In the genomic region with DNA sequence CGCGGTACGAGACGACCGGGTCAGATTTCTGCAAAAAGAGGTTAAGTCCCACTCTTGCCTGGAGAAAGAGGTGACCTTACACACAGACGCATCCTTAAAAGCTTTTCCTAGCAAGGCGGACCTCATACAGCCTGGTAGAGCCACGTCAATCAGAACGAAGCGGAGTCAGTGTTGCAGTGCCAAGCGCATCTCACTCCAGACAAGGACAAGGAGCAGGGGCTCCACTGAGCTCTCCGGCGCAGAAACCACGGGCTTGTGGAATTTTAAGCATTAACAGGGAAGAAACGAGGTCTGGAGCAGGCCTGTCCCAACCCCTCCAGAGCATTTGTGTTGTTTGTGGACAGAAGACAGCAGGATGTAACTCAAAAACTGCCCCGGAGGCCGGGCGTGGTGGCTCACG, we compare ENCODE assay signal across 23 cellular contexts. TPM values are rescaled to one million over a fixed set of nuclear protein-coding genes. Genes with fewer than 3 reads are reported as not detected.
DNase-seq lines count a peak whose midpoint lies in the region; ATAC-seq lines count a peak whose summit lies in the region.
"Had no signal": no experiment of that assay in that cellular context is flagged by ENCODE, and none has a peak within 500 bp of the region (broad histone marks: within the 10 kb centered on the region; RNA-seq: fewer than 3 reads in every experiment).

No MANE protein-coding gene starts in this region.

- H3K9ac ChIP-seq in HUES48 (ENCODE audit: low read depth, low read length) = no peak overlapping the region
- H3K9ac ChIP-seq: KMS-11 had no signal

- H3K4me3 Mint-ChIP-seq in activated naive CD4-positive, alpha-beta T cell treated with anti-CD3 and anti-CD28 coated beads, Interleukin-2, amount 10 ng/mL, durations not matched to agents 7 days and 5 days = no peak overlapping the region
- no peak overlapping the region for H3K4me3 Mint-ChIP-seq in stimulated activated effector memory CD8-positive, alpha-beta T cell treated with anti-CD3 and anti-CD28 coated beads, Interleukin-12 subunit alpha, Interleukin-12 subunit beta, amount 100 ng/mL, for 72 hours

- no peak for ATAC-seq in activated naive CD4-positive, alpha-beta T cell treated with anti-CD3 and anti-CD28 coated beads, Interleukin-2, amount 50 U/mL, for 72 hours
- ATAC-seq in stimulated activated effector memory CD8-positive, alpha-beta T cell treated with anti-CD3 and anti-CD28 coated beads, Interleukin-12 subunit alpha, Interleukin-12 subunit beta, amount 100 ng/mL, for 72 hours = no peak
- ATAC-seq in HG03135 (IDR thresholded peaks at IDR 0.05; ENCODE audit: unreplicated experiment) = no peak

- H3K27me3 ChIP-seq in HUES48 (ENCODE audit: control insufficient read depth, insufficient read depth, low read length) = no peaks in the 10 kb centered on the region
- H3K27me3 ChIP-seq: esophagus muscularis mucosa had no signal

- DNase-seq in activated naive CD4-positive, alpha-beta T cell treated with anti-CD3 and anti-CD28 coated beads, Interleukin-2, amount 50 U/mL, for 72 hours (ENCODE audit: low spot score in 2 of 2) = no peak
- no peak for DNase-seq in activated naive CD4-positive, alpha-beta T cell treated with anti-CD3 and anti-CD28 coated beads, Interleukin-2, amount 10 ng/mL, durations not matched to agents 7 days and 5 days
- DNase-seq in epithelial cell of prostate (ENCODE audit: low read depth, low spot score) (no peak), NCI-H2107 (lab: John Stamatoyannopoulos, UW) (no peak)
- no peak for DNase-seq in stimulated activated effector memory CD8-positive, alpha-beta T cell treated with anti-CD3 and anti-CD28 coated beads, Interleukin-12 subunit alpha, Interleukin-12 subunit beta, amount 100 ng/mL, for 72 hours (ENCODE audit: low spot score in 2 of 2)
- DNase-seq in stimulated activated CD4-positive, alpha-beta T cell treated with anti-CD3 and anti-CD28 coated beads, Interleukin-4, amount 100 ng/mL, for 24 hours = no peak
- DNase-seq: activated CD4-positive, CD25-positive, alpha-beta regulatory T cell; DMS153; effector CD4-positive, alpha-beta T cell; lower lobe of right lung; NCI-H1694 treated with DMSO at 0.1 percent for 48 hours; NCI-H526 treated with DMSO at 0.1 percent for 48 hours; substantia nigra; T-helper 9 cell had no signal

- peaks cover 82% of the 10 kb centered on the region for H3K36me3 ChIP-seq in HUES48 (ENCODE audit: control insufficient read depth, insufficient read depth, low read length)

- H3K4me3 ChIP-seq in HUES48 (ENCODE audit: low read depth, low read length) = no peak overlapping the region
- H3K4me3 ChIP-seq: esophagus muscularis mucosa, lower lobe of right lung had no signal

- H3K4me1 Mint-ChIP-seq in activated naive CD4-positive, alpha-beta T cell treated with anti-CD3 and anti-CD28 coated beads, Interleukin-2, amount 10 ng/mL, durations not matched to agents 7 days and 5 days = peaks cover 20% of the 10 kb centered on the region
- peaks cover 43% of the 10 kb centered on the region for H3K4me1 Mint-ChIP-seq in stimulated activated effector memory CD8-positive, alpha-beta T cell treated with anti-CD3 and anti-CD28 coated beads, Interleukin-12 subunit alpha, Interleukin-12 subunit beta, amount 100 ng/mL, for 72 hours

- H3K27me3 Mint-ChIP-seq in activated naive CD4-positive, alpha-beta T cell treated with anti-CD3 and anti-CD28 coated beads, Interleukin-2, amount 10 ng/mL, durations not matched to agents 7 days and 5 days = no peaks in the 10 kb centered on the region
- H3K27me3 Mint-ChIP-seq: brain had no signal

- peak overlapping the region; percentile 67 to 86 for H3K27ac Mint-ChIP-seq in activated naive CD4-positive, alpha-beta T cell treated with anti-CD3 and anti-CD28 coated beads, Interleukin-2, amount 50 U/mL, for 72 hours
- no peak overlapping the region for H3K27ac Mint-ChIP-seq in activated naive CD4-positive, alpha-beta T cell treated with anti-CD3 and anti-CD28 coated beads, Interleukin-2, amount 10 ng/mL, durations not matched to agents 7 days and 5 days
- H3K27ac Mint-ChIP-seq in stimulated activated effector memory CD8-positive, alpha-beta T cell treated with anti-CD3 and anti-CD28 coated beads, Interleukin-12 subunit alpha, Interleukin-12 subunit beta, amount 100 ng/mL, for 72 hours = peak overlapping the region; percentile 99
- H3K27ac Mint-ChIP-seq: brain had no signal

- H3K27ac ChIP-seq in HUES48 (ENCODE audit: low read depth, low read length) (peak overlapping the region; percentile 42), epithelial cell of prostate (peak overlapping the region; percentile 11)
- H3K27ac ChIP-seq: KMS-11, lower lobe of right lung had no signal

- H3K9me3 Mint-ChIP-seq in activated naive CD4-positive, alpha-beta T cell treated with anti-CD3 and anti-CD28 coated beads, Interleukin-2, amount 50 U/mL, for 72 hours = no peaks in the 10 kb centered on the region
- H3K9me3 Mint-ChIP-seq in activated naive CD4-positive, alpha-beta T cell treated with anti-CD3 and anti-CD28 coated beads, Interleukin-2, amount 10 ng/mL, durations not matched to agents 7 days and 5 days = no peaks in the 10 kb centered on the region
- H3K9me3 Mint-ChIP-seq in stimulated activated effector memory CD8-positive, alpha-beta T cell treated with anti-CD3 and anti-CD28 coated beads, Interleukin-12 subunit alpha, Interleukin-12 subunit beta, amount 100 ng/mL, for 72 hours = no peaks in the 10 kb centered on the region
- H3K9me3 Mint-ChIP-seq: brain had no signal

- H3K36me3 Mint-ChIP-seq in activated naive CD4-positive, alpha-beta T cell treated with anti-CD3 and anti-CD28 coated beads, Interleukin-2, amount 50 U/mL, for 72 hours = peaks cover 42 to 46% of the 10 kb centered on the region in 2 donors
- peaks cover 49% of the 10 kb centered on the region for H3K36me3 Mint-ChIP-seq in activated naive CD4-positive, alpha-beta T cell treated with anti-CD3 and anti-CD28 coated beads, Interleukin-2, amount 10 ng/mL, durations not matched to agents 7 days and 5 days
- peaks cover 85% of the 10 kb centered on the region for H3K36me3 Mint-ChIP-seq in stimulated activated effector memory CD8-positive, alpha-beta T cell treated with anti-CD3 and anti-CD28 coated beads, Interleukin-12 subunit alpha, Interleukin-12 subunit beta, amount 100 ng/mL, for 72 hours

- CTCF ChIA-PET in activated naive CD4-positive, alpha-beta T cell treated with anti-CD3 and anti-CD28 coated beads, Interleukin-2, amount 10 ng/mL, durations not matched to agents 7 days and 5 days (lab: Charles Lee) = no interaction called here

- H3K9me3 ChIP-seq in HUES48 (ENCODE audit: control insufficient read depth, insufficient read depth, low read length) = no peaks in the 10 kb centered on the region
- H3K9me3 ChIP-seq: esophagus muscularis mucosa, lower lobe of right lung had no signal

- no peaks in the 10 kb centered on the region for H3K4me1 ChIP-seq in HUES48 (ENCODE audit: control insufficient read depth, insufficient read depth, low read length)

RNA-seq across cellular contexts. Expression of a gene that starts 7.1 kb away (rescaled TPM):
- 1,000 to 10,000 TPM; 3,216 to 3,705 TPM for total RNA-seq in activated naive CD4-positive, alpha-beta T cell treated with anti-CD3 and anti-CD28 coated beads, Interleukin-2, amount 50 U/mL, for 72 hours

RNA-seq across cellular contexts. Expression of a gene that starts 7.2 kb away (rescaled TPM):
- 10 to 100 TPM; 28.4 to 61.4 TPM for total RNA-seq in activated naive CD4-positive, alpha-beta T cell treated with anti-CD3 and anti-CD28 coated beads, Interleukin-2, amount 50 U/mL, for 72 hours

RNA-seq across cellular contexts. Expression of a gene that starts 29.4 kb away (rescaled TPM):
- 10 to 100 TPM; 28.0 to 30.6 TPM for total RNA-seq in activated naive CD4-positive, alpha-beta T cell treated with anti-CD3 and anti-CD28 coated beads, Interleukin-2, amount 50 U/mL, for 72 hours

RNA-seq across cellular contexts. Expression of a gene that starts 45.3 kb away (rescaled TPM):
- total RNA-seq in activated naive CD4-positive, alpha-beta T cell treated with anti-CD3 and anti-CD28 coated beads, Interleukin-2, amount 50 U/mL, for 72 hours = not detected
- total RNA-seq: activated CD8-positive, alpha-beta memory T cell treated with anti-CD3 and anti-CD28 coated beads for 36 hours; frontal cortex; lower lobe of right lung; omental fat pad; ureter had no signal
